ENCODE assay signal across 24 cellular contexts in genomic region chr7:128323489-128324362, GRCh38. TPM values are rescaled to one million over a fixed set of nuclear protein-coding genes. Genes with fewer than 3 reads are reported as not detected.
A peak's percentile ranks its signal among the peaks of the same experiment; 100 is the strongest.
DNase-seq lines count a peak whose midpoint lies in the region; ATAC-seq and TF ChIP-seq lines count a peak whose summit lies in the region.
"Had no signal": no experiment of that assay in that cellular context is flagged by ENCODE, and none has a peak within 500 bp of the region (broad histone marks: within the 10 kb centered on the region; RNA-seq: fewer than 3 reads in every experiment).

No MANE protein-coding gene starts in this region.

- no peaks in the 10 kb centered on the region; the same call in 1 of the 2 replicates for H4K20me1 ChIP-seq in OCI-LY7 (ENCODE audit: insufficient read depth, low read length)

- H3K27ac ChIP-seq in OCI-LY7 (ENCODE audit: low read depth, low read length, poor library complexity, severe bottlenecking), result no peak overlapping the region
- H3K27ac ChIP-seq: colonic mucosa, neural progenitor cell, tibial nerve had no signal

- peaks cover 98% of the 10 kb centered on the region for H3K36me3 ChIP-seq in OCI-LY7 (ENCODE audit: insufficient read depth, low read length)
- H3K36me3 ChIP-seq: neural progenitor cell had no signal

- no peaks in the 10 kb centered on the region for H3K9me3 ChIP-seq in OCI-LY7 (ENCODE audit: low read length)
- H3K9me3 ChIP-seq: BE2C, colonic mucosa, tibial nerve had no signal

- CTCF ChIA-PET in OCI-LY7 (lab: Charles Lee; ENCODE audit: unreplicated experiment), result no interaction called here

- H3K9me2 ChIP-seq in OCI-LY7 (ENCODE audit: insufficient read depth, low read length), result no peaks in the 10 kb centered on the region

- H3K4me2 ChIP-seq in OCI-LY7 (ENCODE audit: low read length), result no peak overlapping the region
- H3K4me2 ChIP-seq: neural progenitor cell had no signal

- POLR2A ChIA-PET in OCI-LY7 (lab: Charles Lee), result interaction anchor here (0.6 kb wide), 1 partner anchor 46 kb away, joined by 3 read pairs; no protein-coding TSS in a partner anchor

- no peaks in the 10 kb centered on the region for H3K79me2 ChIP-seq in OCI-LY7 (ENCODE audit: insufficient read depth, low read depth, low read length)

- no peak overlapping the region for H3K4me3 ChIP-seq in cardiac fibroblast (replicated peaks in 1 of 2; ENCODE audit: low read depth in 2 of 2, low read length in 2 of 2)
- H3K4me3 ChIP-seq in OCI-LY7 (ENCODE audit: low read depth, low read length, poor library complexity, severe bottlenecking), result no peak overlapping the region
- H3K4me3 ChIP-seq: colonic mucosa, neural progenitor cell, tibial nerve had no signal

- BruUV-seq in OCI-LY7 (replicated peaks; lab: Mats Ljungman, UMichigan), result no TSS peak

- ATAC-seq in left cardiac atrium (peak; percentile 57 to 89), GM21825 (IDR thresholded peaks at IDR 0.05; ENCODE audit: unreplicated experiment) (no peak)
- ATAC-seq: left colon; stimulated activated memory B cell treated with anti-CD40 and anti-IgM and Interleukin-4, amounts not matched to agents 10 μg/mL and 1 μg/mL and 100 μg/mL, for 72 hours had no signal

- H2AFZ ChIP-seq in OCI-LY7 (ENCODE audit: low read length), result no peak overlapping the region
- H2AFZ ChIP-seq: neural progenitor cell had no signal

- no peaks in the 10 kb centered on the region for H3K4me1 ChIP-seq in OCI-LY7 (ENCODE audit: insufficient read depth, low read length, poor library complexity, severe bottlenecking)
- H3K4me1 ChIP-seq: BE2C, colonic mucosa, neural progenitor cell had no signal

- TF ChIP-seq CTCF in cardiac fibroblast (IDR thresholded peaks at IDR 0.05; ENCODE audit: low read depth, low read length), result no peak
- no peak for TF ChIP-seq CTCF in OCI-LY7 (conservative IDR thresholded peaks at IDR 0.05; ENCODE audit: low read length)

- peak; percentile 64 for DNase-seq in GM03348 (ENCODE audit: low spot score)
- peak; percentile 15 to 29 for DNase-seq in cardiac fibroblast (ENCODE audit: low read depth in 2 of 2)
- no peak for DNase-seq in left cardiac atrium
- peak; percentile 33 for DNase-seq in stromal cell of bone marrow (ENCODE audit: low read depth)
- DNase-seq in middle frontal gyrus (ENCODE audit: extremely low spot score, low spot score), result no peak
- no peak for DNase-seq in islet precursor cell
- no peak for DNase-seq in OCI-LY7 (ENCODE audit: low spot score)
- DNase-seq: activated gamma-delta T cell treated with Interleukin-2 at 50 U/mL for 16 hours; activated T-cell treated with anti-CD3 and anti-CD28 coated beads for 4 hours; anterior cingulate cortex; BE2C; Calu3; colonic mucosa; H7; left colon; midbrain; NCI-H1105 treated with DMSO at 0.1 percent for 48 hours; NCI-H2107; NCI-H526 treated with DMSO at 0.1 percent for 48 hours; stimulated activated CD4-positive, alpha-beta T cell treated with anti-CD3 and anti-CD28 coated beads, Interleukin-15, amount 100 ng/mL, for 24 hours had no signal

- intact Hi-C loops in left cardiac atrium (cut with DNase I) (no loop called here), OCI-LY7 (cut with micrococcal nuclease; ENCODE audit: unreplicated experiment) (no loop called here)

RNA-seq across cellular contexts. Expression of gene RBM28, which starts 20.0 kb away (rescaled TPM):
- total RNA-seq in left cardiac atrium (10 to 100 TPM; 25.4 to 33.9 TPM), OCI-LY7 (2022) (70.0 and 70.8 TPM in 2 replicates)
- total RNA-seq in OCI-LY7 (2014; rRNA removed; shearing (Covaris generic)), result 35.6 and 64.6 TPM in 2 replicates

RNA-seq across cellular contexts. Expression of gene PRRT4, which starts 37.8 kb away (rescaled TPM):
- total RNA-seq in left cardiac atrium (1 to 10 TPM; 1.8 to 7.1 TPM), OCI-LY7 (2022) (not detected in 2 replicates)
- not detected in 2 replicates for total RNA-seq in OCI-LY7 (2014; rRNA removed; shearing (Covaris generic))
- total RNA-seq: Calu3 had no signal

Comparison
In these comparisons a context has a peak if more than half of its experiments do, and no peak if none do; other contexts are left out.
1. DNase-seq: peak in GM03348 (single experiment), cardiac fibroblast (2 of 2) and stromal cell of bone marrow (single experiment); none in left cardiac atrium (single experiment), middle frontal gyrus (single experiment), islet precursor cell (single experiment) and OCI-LY7 (single experiment).